In the genomic region with DNA sequence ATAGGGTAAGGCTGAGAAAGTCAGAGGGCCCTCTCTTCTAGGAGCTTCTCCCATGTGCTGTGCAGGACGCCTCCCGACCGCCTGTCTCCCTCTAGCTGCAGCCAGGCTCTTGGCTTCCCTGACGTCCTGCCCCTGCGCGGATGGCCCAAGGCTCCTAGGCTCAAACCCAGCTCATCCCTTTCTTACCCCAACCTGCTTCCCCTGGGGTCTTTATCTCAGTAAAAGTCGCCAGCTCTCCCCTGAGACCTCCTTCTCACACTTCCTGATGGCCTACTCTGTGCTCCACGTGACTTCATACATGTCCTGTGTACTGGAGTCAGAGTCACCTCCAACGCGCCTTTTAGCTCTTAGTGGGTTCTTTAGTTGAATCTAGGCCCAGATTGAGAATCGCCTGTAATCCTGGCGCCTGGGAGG, we compare ENCODE assay signal across 7 cellular contexts. TPM values are rescaled to one million over a fixed set of nuclear protein-coding genes. Genes with fewer than 3 reads are reported as not detected.
DNase-seq lines count a peak whose midpoint lies in the region; ATAC-seq, FAIRE-seq and TF ChIP-seq lines count a peak whose summit lies in the region.

No MANE protein-coding gene starts in this region.

- no peak overlapping the region for H3K23ac ChIP-seq in neuronal stem cell (ENCODE audit: low read depth, low read length, poor library complexity)

- POLR2A ChIA-PET in PC-3 (lab: Charles Lee; ENCODE audit: unreplicated experiment), result interaction anchor here (0.7 kb wide), 1 partner anchor 527 kb away, joined by 4 read pairs; no protein-coding TSS in a partner anchor

- H3K4me3 ChIP-seq in PC-3 (ENCODE audit: low read length) (peak overlapping the region; percentile 73), fibroblast of villous mesenchyme (ENCODE audit: low read depth, low read length) (peak overlapping the region; percentile 75), neuronal stem cell (ENCODE audit: low read length in 2 of 2) (peak overlapping the region; percentile 51 to 64), transverse colon (peak overlapping the region; percentile 51 to 65 (median 58))

- H3K9me2 ChIP-seq in PC-3 (replicated peaks; ENCODE audit: low read length), result no peaks in the 10 kb centered on the region

- no peak overlapping the region for H3K4ac ChIP-seq in neuronal stem cell (ENCODE audit: low read length)

- H2BK12ac ChIP-seq in neuronal stem cell (ENCODE audit: low read length), result no peak overlapping the region

- no peak overlapping the region for H2BK5ac ChIP-seq in neuronal stem cell (ENCODE audit: low read length)

- H3K4me2 ChIP-seq in PC-3 (ENCODE audit: low read length) (peak overlapping the region; percentile 97), neuronal stem cell (ENCODE audit: insufficient read depth, low read length, poor library complexity, severe bottlenecking) (peak overlapping the region; percentile 79)

- in situ Hi-C loops in transverse colon (cut with MboI; ENCODE audit: low pct_ligation_motif_present in 1 of 4, low pct_unique_long_range_greater_than_20kb in 1 of 4, low sequenced_read_pairs in 3 of 4), result no loop called here

- H3K36me3 ChIP-seq in PC-3 (ENCODE audit: low read depth, low read length) (no peaks in the 10 kb centered on the region), neuronal stem cell (replicated peaks in 1 of 2; ENCODE audit: control insufficient read depth in 2 of 2, insufficient read depth in 2 of 2, low read length in 2 of 2) (no peaks in the 10 kb centered on the region), transverse colon (peaks cover 0 to 12% (median 4%) of the 10 kb centered on the region in 4 donors)

- H3F3A ChIP-seq in PC-3 (ENCODE audit: low read length, unreplicated experiment), result no peaks in the 10 kb centered on the region

- DNase-seq in GM12891 (ENCODE audit: insufficient read length, low spot score), result peak; percentile 71
- DNase-seq in HK-2 (ENCODE audit: unreplicated experiment), result peak; percentile 71
- DNase-seq in PC-3, result peak; percentile 30
- peak; percentile 32 to 48 for DNase-seq in activated T-helper 1 cell treated with anti-CD3 and anti-CD28 coated beads, Interleukin-2, amount 50 U/mL, for 16 hours (ENCODE audit: low read depth in 1 of 2, low spot score in 1 of 2)
- DNase-seq in fibroblast of villous mesenchyme (ENCODE audit: low read depth), result peak; percentile 80
- peak; percentile 26 for DNase-seq in neuronal stem cell (ENCODE audit: low spot score)
- DNase-seq in transverse colon, result peak; percentile 84

- peak overlapping the region; percentile 91 for H2AFZ ChIP-seq in PC-3 (ENCODE audit: low read length)
- H2AFZ ChIP-seq in neuronal stem cell (ENCODE audit: low read length), result peak overlapping the region; percentile 96

- ATAC-seq in PC-3, result peak; percentile 26; the same call in 1 of the 2 replicates

- H3K79me1 ChIP-seq in neuronal stem cell (ENCODE audit: low read depth, low read length), result peaks cover 12% of the 10 kb centered on the region

- H3K14ac ChIP-seq in neuronal stem cell (ENCODE audit: low read length), result no peak overlapping the region

- no peak overlapping the region for H4K8ac ChIP-seq in neuronal stem cell (ENCODE audit: low read depth, low read length)

- TF ChIP-seq POLR2A in GM12891 (IDR thresholded peaks at IDR 0.05; ENCODE audit: low read depth, low read length) (peak; percentile 73), transverse colon (IDR thresholded peaks at IDR 0.05) (no peak)

- no CpG with 5 or more reads among the region's 12 CpGs for WGBS in neuronal stem cell (ENCODE audit: extremely low coverage in 2 of 2, insufficient read length in 2 of 2, insufficient replicate concordance in 1 of 2), 2 donors
- 22 to 57% methylated on average over 2 to 12 of the region's 12 CpGs for WGBS in transverse colon (ENCODE audit: low coverage in 1 of 2), 2 donors

- intact Hi-C loops in PC-3 (cut with micrococcal nuclease) (loop anchor here (1.0 kb wide), 1 partner anchor 23 kb away; a partner anchor contains a TSS), transverse colon (cut with DNase I; ENCODE audit: low total_unique reads) (no loop called here)

- BruUV-seq in PC-3 (replicated peaks; lab: Mats Ljungman, UMichigan), result no TSS peak

- H3K4me1 ChIP-seq in PC-3 (ENCODE audit: insufficient read depth, low read length) (peaks cover 15% of the 10 kb centered on the region), neuronal stem cell (ENCODE audit: control insufficient read depth in 2 of 2, insufficient read depth in 1 of 2, low read depth in 1 of 2, low read length in 2 of 2) (peaks cover 7% of the 10 kb centered on the region in 2 donors), transverse colon (peaks cover 9 to 38% (median 30%) of the 10 kb centered on the region in 4 donors)

- no peak overlapping the region for H2BK120ac ChIP-seq in neuronal stem cell (ENCODE audit: low read depth, low read length)

- H4K20me1 ChIP-seq in PC-3 (ENCODE audit: low read length), result no peaks in the 10 kb centered on the region

- no peak overlapping the region for H2AK5ac ChIP-seq in neuronal stem cell (ENCODE audit: low read depth, low read length)

- CTCF ChIA-PET in PC-3 (lab: Charles Lee), result interaction anchor here (0.8 to 1.2 kb wide), 2 partner anchors 21 to 106 kb away, joined by 4 to 8 read pairs; a partner anchor contains a TSS

- H4K91ac ChIP-seq in neuronal stem cell (ENCODE audit: low read depth, low read length, poor library complexity), result no peak overlapping the region

- TF ChIP-seq EP300 in transverse colon (IDR thresholded peaks at IDR 0.05; ENCODE audit: low read depth), result no peak

- FAIRE-seq in GM12891 (lab: Jason Lieb, UNC), result peak; percentile 43

- H3K18ac ChIP-seq in neuronal stem cell (ENCODE audit: low read length), result no peak overlapping the region

- H3K27ac ChIP-seq in PC-3 (ENCODE audit: low read length) (no peak overlapping the region), neuronal stem cell (replicated peaks; ENCODE audit: low read length) (no peak overlapping the region), transverse colon (peak overlapping the region; percentile 93 to 96 (median 95))

- TF ChIP-seq CTCF in PC-3 (conservative IDR thresholded peaks at IDR 0.05; ENCODE audit: low read depth, low read length) (peak; percentile 39; the same call in 1 of the 2 replicates), fibroblast of villous mesenchyme (IDR thresholded peaks at IDR 0.05; ENCODE audit: insufficient read depth, low read depth, low read length) (peak; percentile 76), transverse colon (IDR thresholded peaks at IDR 0.05) (peak; percentile 55 to 83 (median 62))

- H3K9me3 ChIP-seq in PC-3 (ENCODE audit: low read length) (no peaks in the 10 kb centered on the region), neuronal stem cell (replicated peaks in 1 of 2; ENCODE audit: control insufficient read depth in 2 of 2, insufficient read depth in 1 of 2, low read depth in 1 of 2, low read length in 2 of 2) (no peaks in the 10 kb centered on the region), transverse colon (no peaks in the 10 kb centered on the region)

- no peak overlapping the region for H2BK15ac ChIP-seq in neuronal stem cell (ENCODE audit: low read length)

- peaks cover 29% of the 10 kb centered on the region for H3K79me2 ChIP-seq in PC-3 (ENCODE audit: low read length)

- H3K9ac ChIP-seq in PC-3 (ENCODE audit: low read length) (peak overlapping the region; percentile 95), neuronal stem cell (ENCODE audit: low read depth, low read length, poor library complexity) (no peak overlapping the region)

- H3K27me3 ChIP-seq in PC-3 (ENCODE audit: low read length), result no peaks in the 10 kb centered on the region
- H3K27me3 ChIP-seq in neuronal stem cell (ENCODE audit: control insufficient read depth in 3 of 3, insufficient read depth in 3 of 3, low read depth in 1 of 3, low read length in 3 of 3), result no peaks in the 10 kb centered on the region
- H3K27me3 ChIP-seq in transverse colon, result no peaks in the 10 kb centered on the region

TF ChIP-seq in GM12891, 5 proteins besides CTCF, POLR2A, EP300 and RAD21:
- TF ChIP-seq SPI1 (IDR thresholded peaks at IDR 0.05; ENCODE audit: low read depth, low read length) (no peak), TAF1 (IDR thresholded peaks at IDR 0.05; ENCODE audit: low read depth, low read length) (peak; percentile 77), POLR2AphosphoS5 (IDR thresholded peaks at IDR 0.05; ENCODE audit: low read depth, low read length) (peak; percentile 64; the same call in 1 of the 2 replicates)

RNA-seq across cellular contexts. Expression of a gene that starts 1.1 kb away (rescaled TPM):
- 3.9 TPM for polyA plus RNA-seq in GM12891 (2012; ENCODE audit: low read depth, missing spikeins)
- total RNA-seq in PC-3 (2014; rRNA removed) (7.9 and 8.9 TPM in 2 replicates), fibroblast of villous mesenchyme (11.7 and 12.6 TPM in 2 replicates), transverse colon (10 to 100 TPM; 16.0 to 25.7 (median 16.8) TPM)
- polyA plus RNA-seq in neuronal stem cell (2013, experiment 1 of 2), result 6.9 TPM
- 6.8 TPM for polyA plus RNA-seq in neuronal stem cell (2013, experiment 2 of 2)

RNA-seq across cellular contexts. Expression of a gene that starts 9.4 kb away (rescaled TPM):
- 14.0 TPM for polyA plus RNA-seq in GM12891 (2012; ENCODE audit: low read depth, missing spikeins)
- total RNA-seq in PC-3 (2014; rRNA removed) (31.2 and 46.7 TPM in 2 replicates), fibroblast of villous mesenchyme (19.0 and 22.0 TPM in 2 replicates), transverse colon (100 to 1,000 TPM in 1 of 4 donors, 10 to 100 TPM in 3; 54.7 to 116 (median 74.9) TPM)
- 48.2 TPM for polyA plus RNA-seq in neuronal stem cell (2013, experiment 1 of 2)
- 46.8 TPM for polyA plus RNA-seq in neuronal stem cell (2013, experiment 2 of 2)

RNA-seq across cellular contexts. Expression of a gene that starts 22.4 kb away (rescaled TPM):
- 4.2 TPM for polyA plus RNA-seq in GM12891 (2012; ENCODE audit: low read depth, missing spikeins)
- total RNA-seq in PC-3 (2014; rRNA removed), result 8.1 and 12.8 TPM in 2 replicates
- 4.3 and 6.1 TPM in 2 replicates for total RNA-seq in fibroblast of villous mesenchyme
- 7.9 TPM for polyA plus RNA-seq in neuronal stem cell (2013, experiment 1 of 2)
- polyA plus RNA-seq in neuronal stem cell (2013, experiment 2 of 2), result 8.0 TPM
- 10 to 100 TPM; 17.9 to 48.0 (median 23.2) TPM for total RNA-seq in transverse colon

RNA-seq across cellular contexts. Expression of a gene that starts 35.7 kb away (rescaled TPM):
- 7.4 TPM for polyA plus RNA-seq in GM12891 (2012; ENCODE audit: low read depth, missing spikeins)
- total RNA-seq in PC-3 (2014; rRNA removed) (5.5 and 14.3 TPM in 2 replicates), fibroblast of villous mesenchyme (6.5 and 12.9 TPM in 2 replicates), transverse colon (10 to 100 TPM; 22.9 to 64.3 (median 43.5) TPM)
- 6.6 TPM for polyA plus RNA-seq in neuronal stem cell (2013, experiment 1 of 2)
- polyA plus RNA-seq in neuronal stem cell (2013, experiment 2 of 2), result 7.2 TPM

RNA-seq across cellular contexts. Expression of a gene that starts 49.7 kb away (rescaled TPM):
- polyA plus RNA-seq in GM12891 (2012; ENCODE audit: low read depth, missing spikeins), result 3.9 TPM
- total RNA-seq in PC-3 (2014; rRNA removed), result 4.9 and 5.0 TPM in 2 replicates
- total RNA-seq in fibroblast of villous mesenchyme, result 9.7 and 13.0 TPM in 2 replicates
- polyA plus RNA-seq in neuronal stem cell (2013, experiment 1 of 2), result 12.5 TPM
- 12.6 TPM for polyA plus RNA-seq in neuronal stem cell (2013, experiment 2 of 2)
- total RNA-seq in transverse colon, result 100 to 1,000 TPM in 1 of 4 donors, 10 to 100 TPM in 3; 17.2 to 131 (median 20.5) TPM

Comparison
In these comparisons a context has a peak if more than half of its experiments do, and no peak if none do; other contexts are left out.
1. DNase-seq: peak in every context shown above with its lines; median percentile 84 in transverse colon; 80 in fibroblast of villous mesenchyme; 71 in GM12891; 71 in HK-2; 40 in activated T-helper 1 cell treated with anti-CD3 and anti-CD28 coated beads, Interleukin-2, amount 50 U/mL, for 16 hours; 30 in PC-3; 26 in neuronal stem cell.
2. H3K27ac ChIP-seq: peak in transverse colon (4 of 4); none in PC-3 (single experiment) and neuronal stem cell (single experiment).
3. Peak in every context shown above with its lines, with median percentiles within 50 percentile points of each other: H3K4me3 ChIP-seq and CTCF ChIP-seq.